ENCODE assay signal across 21 cellular contexts in genomic region chr2:31089645-31090044, GRCh38. TPM values are rescaled to one million over a fixed set of nuclear protein-coding genes. Genes with fewer than 3 reads are reported as not detected.
"Had no signal": no experiment of that assay in that cellular context is flagged by ENCODE, and none has a peak within 500 bp of the region (broad histone marks: within the 10 kb centered on the region; RNA-seq: fewer than 3 reads in every experiment).

No MANE protein-coding gene starts in this region.

- H3K4me3 Mint-ChIP-seq: activated naive CD8-positive, alpha-beta T cell; activated T-cell treated with anti-CD3 and anti-CD28 coated beads, Interleukin-2, amount 50 U/mL, for 24 hours; activated T-helper 17 cell treated with anti-CD3 and anti-CD28 coated beads, Interleukin-2, amount 50 U/mL, for 72 hours; central memory CD8-positive, alpha-beta T cell; naive thymus-derived CD4-positive, alpha-beta T cell; stimulated activated memory B cell treated with anti-CD40 and anti-IgM and Interleukin-4, amounts not matched to agents 10 μg/mL and 1 μg/mL and 100 μg/mL, for 72 hours had no signal

- H3K27me3 ChIP-seq: colonic mucosa, dorsolateral prefrontal cortex, sigmoid colon, transverse colon had no signal

- DNase-seq: activated CD8-positive, alpha-beta memory T cell treated with anti-CD3 and anti-CD28 coated beads for 24 hours; activated CD8-positive, alpha-beta memory T cell treated with anti-CD3 and anti-CD28 coated beads, Interleukin-2, amount 50 U/mL, for 4 hours; activated naive CD4-positive, alpha-beta T cell; activated T-cell treated with anti-CD3 and anti-CD28 coated beads, Interleukin-2, amount 50 U/mL, for 24 hours; colonic mucosa; dorsolateral prefrontal cortex; erythroblast; foreskin fibroblast; kidney; naive thymus-derived CD4-positive, alpha-beta T cell; sigmoid colon; stimulated activated CD4-positive, alpha-beta T cell treated with anti-CD3 and anti-CD28 coated beads, Interleukin-15, amount 100 ng/mL, for 24 hours; transverse colon had no signal

- H3K4me1 ChIP-seq: colonic mucosa, sigmoid colon, transverse colon had no signal

- H3K27me3 Mint-ChIP-seq: stimulated activated memory B cell treated with anti-CD40 and anti-IgM and Interleukin-4, amounts not matched to agents 10 μg/mL and 1 μg/mL and 100 μg/mL, for 72 hours had no signal

- H3K27ac ChIP-seq: colonic mucosa, dorsolateral prefrontal cortex, sigmoid colon, transverse colon had no signal

- H3K4me3 ChIP-seq: colonic mucosa, dorsolateral prefrontal cortex, lung, sigmoid colon, smooth muscle cell, transverse colon had no signal

- H3K36me3 Mint-ChIP-seq: activated naive CD8-positive, alpha-beta T cell; stimulated activated memory B cell treated with anti-CD40 and anti-IgM and Interleukin-4, amounts not matched to agents 10 μg/mL and 1 μg/mL and 100 μg/mL, for 72 hours had no signal

- H3K9me3 Mint-ChIP-seq: activated T-cell treated with anti-CD3 and anti-CD28 coated beads, Interleukin-2, amount 50 U/mL, for 24 hours; activated T-helper 17 cell treated with anti-CD3 and anti-CD28 coated beads, Interleukin-2, amount 50 U/mL, for 72 hours; central memory CD8-positive, alpha-beta T cell; stimulated activated memory B cell treated with anti-CD40 and anti-IgM and Interleukin-4, amounts not matched to agents 10 μg/mL and 1 μg/mL and 100 μg/mL, for 72 hours had no signal

- H3K9me3 ChIP-seq: colonic mucosa, sigmoid colon, transverse colon had no signal

- ATAC-seq: activated T-helper 17 cell treated with anti-CD3 and anti-CD28 coated beads, Interleukin-2, amount 50 U/mL, for 72 hours; left lobe of liver; naive thymus-derived CD4-positive, alpha-beta T cell; stimulated activated memory B cell treated with anti-CD40 and anti-IgM and Interleukin-4, amounts not matched to agents 10 μg/mL and 1 μg/mL and 100 μg/mL, for 72 hours had no signal

- H3K27ac Mint-ChIP-seq: activated naive CD8-positive, alpha-beta T cell; activated T-cell treated with anti-CD3 and anti-CD28 coated beads, Interleukin-2, amount 50 U/mL, for 24 hours; activated T-helper 17 cell treated with anti-CD3 and anti-CD28 coated beads, Interleukin-2, amount 50 U/mL, for 72 hours; naive thymus-derived CD4-positive, alpha-beta T cell; stimulated activated memory B cell treated with anti-CD40 and anti-IgM and Interleukin-4, amounts not matched to agents 10 μg/mL and 1 μg/mL and 100 μg/mL, for 72 hours had no signal

- H3K4me1 Mint-ChIP-seq: activated T-helper 17 cell treated with anti-CD3 and anti-CD28 coated beads, Interleukin-2, amount 50 U/mL, for 72 hours; central memory CD8-positive, alpha-beta T cell; naive thymus-derived CD4-positive, alpha-beta T cell; stimulated activated memory B cell treated with anti-CD40 and anti-IgM and Interleukin-4, amounts not matched to agents 10 μg/mL and 1 μg/mL and 100 μg/mL, for 72 hours had no signal

- H3K36me3 ChIP-seq: colonic mucosa, sigmoid colon, transverse colon had no signal

RNA-seq across cellular contexts. Expression of gene GALNT14, which starts 48.6 kb away (rescaled TPM):
- total RNA-seq: osteoblast had no signal
